9 cellular contexts compared by ENCODE assay signal in the genomic region with DNA sequence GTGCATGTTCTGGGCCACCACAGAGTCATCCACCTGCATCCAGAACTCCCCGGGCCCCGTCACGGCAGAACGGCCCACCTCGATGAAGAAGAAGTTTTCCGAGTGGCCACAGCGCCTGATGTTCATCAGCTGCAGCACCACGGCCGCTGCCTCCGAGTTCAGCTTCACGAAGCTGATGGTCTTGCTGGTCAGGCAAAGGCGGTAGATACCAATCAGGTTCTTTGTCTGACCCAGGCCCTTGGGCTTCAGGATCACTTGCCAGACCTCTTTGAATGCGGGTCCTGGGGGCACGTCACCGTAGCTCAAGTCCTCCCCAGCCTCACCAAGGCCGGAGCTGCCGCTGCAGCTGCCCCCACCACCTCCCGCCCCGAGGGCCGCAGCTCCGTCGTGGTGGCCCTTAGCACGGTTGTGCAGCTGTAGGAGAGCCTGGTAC. TPM values are rescaled to one million over a fixed set of nuclear protein-coding genes. Genes with fewer than 3 reads are reported as not detected.
DNase-seq lines count a peak whose midpoint lies in the region; ATAC-seq and TF ChIP-seq lines count a peak whose summit lies in the region.
"Had no signal": no experiment of that assay in that cellular context is flagged by ENCODE, and none has a peak within 500 bp of the region (broad histone marks: within the 10 kb centered on the region; RNA-seq: fewer than 3 reads in every experiment).

No MANE protein-coding gene starts in this region.

- H3K4me1 ChIP-seq in fibroblast of lung (ENCODE audit: control insufficient read depth, extremely low read depth, insufficient read depth, low read length) (peaks cover 7% of the 10 kb centered on the region), ovary (ENCODE audit: insufficient read depth) (peaks cover 1% of the 10 kb centered on the region), BE2C (no peaks in the 10 kb centered on the region)

- no peaks in the 10 kb centered on the region for H3K36me3 Mint-ChIP-seq in CD4-positive, alpha-beta T cell (ENCODE audit: low read depth)

- POLR2A ChIA-PET in CD4-positive, alpha-beta T cell (lab: Charles Lee) = interaction anchor here (1.0 to 3.9 kb wide), 4 partner anchors 8 to 38 kb away, joined by 5 to 38 read pairs (median 22); a partner anchor contains a TSS
- POLR2A ChIA-PET in RWPE1 (lab: Yijun Ruan, JAX; ENCODE audit: low non-redundant PET) = no interaction called here

- H3K9me3 ChIP-seq in CD4-positive, alpha-beta T cell (ENCODE audit: control insufficient read depth, low read length) = no peaks in the 10 kb centered on the region
- H3K9me3 ChIP-seq in fibroblast of lung (ENCODE audit: control insufficient read depth, insufficient read depth, low read depth, low read length) (no peaks in the 10 kb centered on the region), ovary (no peaks in the 10 kb centered on the region), BE2C (no peaks in the 10 kb centered on the region)

- peaks cover 79% of the 10 kb centered on the region for H3K79me2 ChIP-seq in fibroblast of lung (ENCODE audit: control insufficient read depth, insufficient read depth, low read length)

- no peaks in the 10 kb centered on the region for H4K20me1 ChIP-seq in fibroblast of lung (ENCODE audit: control insufficient read depth, extremely low read depth, insufficient read depth, low read length)

- H3K4me3 Mint-ChIP-seq in CD4-positive, alpha-beta T cell = peak overlapping the region; percentile 92

- peak overlapping the region; percentile 97 for H3K4me2 ChIP-seq in fibroblast of lung (ENCODE audit: extremely low read depth, insufficient read depth, low read length)

- peak overlapping the region; percentile 40 for H3K27ac ChIP-seq in CD4-positive, alpha-beta T cell (ENCODE audit: low read depth, low read length)
- peak overlapping the region; percentile 92 for H3K27ac ChIP-seq in RWPE1
- peak overlapping the region; percentile 88 for H3K27ac ChIP-seq in fibroblast of lung (ENCODE audit: insufficient read depth, low read length)
- H3K27ac ChIP-seq in ovary = peak overlapping the region; percentile 90 to 96

- H3K4me3 ChIP-seq in fibroblast of lung (replicated peaks in 1 of 4; ENCODE audit: control extremely low read depth in 1 of 4, insufficient read depth in 1 of 4, low read depth in 3 of 4, low read length in 4 of 4) (peak overlapping the region; percentile 59 to 96 (median 92)), ovary (peak overlapping the region; percentile 93), BE2C (ENCODE audit: low read depth, low read length) (no peak overlapping the region)

- TF ChIP-seq POLR2A in ovary (IDR thresholded peaks at IDR 0.05) = no peak

- H2AFZ ChIP-seq in fibroblast of lung (ENCODE audit: low read length) = no peak overlapping the region

- 1 to 21% (median 5%) methylated on average over 19 to 23 of the region's 23 CpGs for WGBS in ovary, 3 donors

- ATAC-seq in CD4-positive, alpha-beta T cell (ENCODE audit: poor library complexity) = no peak
- no peak for ATAC-seq in HG03196 (IDR thresholded peaks at IDR 0.05; ENCODE audit: unreplicated experiment)

- CTCF ChIA-PET in CD4-positive, alpha-beta T cell (lab: Charles Lee) = interaction anchor here (0.6 to 1.6 kb wide), 6 partner anchors 8 to 1615 kb away, joined by 3 to 4 read pairs (median 4); no protein-coding TSS in a partner anchor
- CTCF ChIA-PET in RWPE1 (lab: Yijun Ruan, JAX) = interaction anchor here (0.7 to 1.1 kb wide), 2 partner anchors 27 to 432 kb away, joined by 3 read pairs; no protein-coding TSS in a partner anchor

- peak overlapping the region; percentile 71 for H3K27ac Mint-ChIP-seq in CD4-positive, alpha-beta T cell

- H3K27me3 ChIP-seq in CD4-positive, alpha-beta T cell (ENCODE audit: control insufficient read depth, insufficient read depth, low read length) = peaks cover 10% of the 10 kb centered on the region
- H3K27me3 ChIP-seq in fibroblast of lung (ENCODE audit: control insufficient read depth, insufficient read depth, low read length) (no peaks in the 10 kb centered on the region), ovary (no peaks in the 10 kb centered on the region), BE2C (no peaks in the 10 kb centered on the region; the same call in 1 of the 2 replicates)

- no peak for TF ChIP-seq EP300 in ovary (IDR thresholded peaks at IDR 0.05)

- H3K9ac ChIP-seq in fibroblast of lung (ENCODE audit: insufficient read depth, low read length) = peak overlapping the region; percentile 85

- H3K27me3 Mint-ChIP-seq in CD4-positive, alpha-beta T cell = peaks cover 5% of the 10 kb centered on the region

- no peak for DNase-seq in CD4-positive, alpha-beta T cell
- DNase-seq in RWPE1 (ENCODE audit: low spot score) (no peak), fibroblast of lung (ENCODE audit: low read depth in 2 of 2) (peak in 1 of 2 donors; percentile 61), ovary (peak in 2 of 5 donors; percentile 52 to 53), BE2C (no peak), HK-2 (ENCODE audit: unreplicated experiment) (no peak)
- DNase-seq in stimulated activated CD4-positive, alpha-beta T cell treated with anti-CD3 and anti-CD28 coated beads, Interleukin-1b, Interleukin-23, amount 100 ng/mL, for 48 hours = no peak
- DNase-seq: NCI-H774 had no signal

- H3K9me3 Mint-ChIP-seq in CD4-positive, alpha-beta T cell = no peaks in the 10 kb centered on the region

- H3K4me1 Mint-ChIP-seq in CD4-positive, alpha-beta T cell (ENCODE audit: low read depth) = peaks cover 32% of the 10 kb centered on the region

- intact Hi-C loops in CD4-positive, alpha-beta T cell (cut with DNase I, micrococcal nuclease) = loop anchor here in 1 of 2 experiments (10.0 kb wide), 2 partner anchors 527 to 1513 kb away; a partner anchor contains a TSS
- intact Hi-C loops in ovary (cut with DNase I) = loop anchor here (2.0 to 10.0 kb wide), 15 partner anchors 46 to 1127 kb away; no protein-coding TSS in a partner anchor

- no peak for TF ChIP-seq CTCF in CD4-positive, alpha-beta T cell (IDR thresholded peaks at IDR 0.05)
- TF ChIP-seq CTCF in RWPE1 (conservative IDR thresholded peaks at IDR 0.05; ENCODE audit: low read depth) (no peak), fibroblast of lung (conservative IDR thresholded peaks at IDR 0.05 in 1 of 2, IDR thresholded peaks at IDR 0.05 in 1 of 2; ENCODE audit: low read depth in 1 of 2, low read length in 2 of 2) (no peak), ovary (IDR thresholded peaks at IDR 0.05) (no peak), BE2C (IDR thresholded peaks at IDR 0.05; ENCODE audit: low read depth, low read length) (no peak)

- H3K36me3 ChIP-seq in fibroblast of lung (ENCODE audit: control insufficient read depth, insufficient read depth, low read length) = peaks cover 24% of the 10 kb centered on the region
- no peaks in the 10 kb centered on the region for H3K36me3 ChIP-seq in ovary
- no peaks in the 10 kb centered on the region for H3K36me3 ChIP-seq in BE2C

RNA-seq across cellular contexts. Expression of a gene that starts 1.6 kb away (rescaled TPM):
- 1 to 10 TPM; 2.9 TPM for total RNA-seq in CD4-positive, alpha-beta T cell
- total RNA-seq in fibroblast of lung (18.7 and 29.1 TPM in 2 replicates), ovary (10 to 100 TPM; 29.5 to 87.0 (median 45.1) TPM)
- polyA plus RNA-seq in fibroblast of lung (14.3 and 24.0 TPM in 2 replicates), ovary (10 to 100 TPM; 22.3 to 40.2 TPM)
- polyA plus RNA-seq in fibroblast of lung (2012) = 21.3 and 33.3 TPM in 2 replicates
- 40.7 and 72.5 TPM in 2 replicates for polyA minus RNA-seq in fibroblast of lung (ENCODE audit: low replicate concordance)
- 7.8 TPM for polyA plus RNA-seq in BE2C (2012; ENCODE audit: insufficient read depth, insufficient read length, low read depth)

RNA-seq across cellular contexts. Expression of a gene that starts 37.8 kb away (rescaled TPM):
- 10 to 100 TPM; 43.8 to 47.1 TPM for total RNA-seq in CD4-positive, alpha-beta T cell
- 39.8 and 85.4 TPM in 2 replicates for total RNA-seq in fibroblast of lung
- 28.4 and 31.5 TPM in 2 replicates for polyA plus RNA-seq in fibroblast of lung
- 16.6 and 18.1 TPM in 2 replicates for polyA plus RNA-seq in fibroblast of lung (2012)
- 36.1 and 53.4 TPM in 2 replicates for polyA minus RNA-seq in fibroblast of lung (ENCODE audit: low replicate concordance)
- total RNA-seq in ovary = 10 to 100 TPM; 18.5 to 95.8 (median 62.4) TPM
- 10 to 100 TPM; 11.5 to 44.9 TPM for polyA plus RNA-seq in ovary
- 40.9 TPM for polyA plus RNA-seq in BE2C (2012; ENCODE audit: insufficient read depth, insufficient read length, low read depth)

Comparison
In these comparisons a context has a peak if more than half of its experiments do, and no peak if none do; other contexts are left out.
1. H3K27ac ChIP-seq: peak in every context shown above with its lines; median percentile 93 in ovary; 92 in RWPE1; 88 in fibroblast of lung; 40 in CD4-positive, alpha-beta T cell.